ENCODE assay signal across 8 cellular contexts in the genomic region with DNA sequence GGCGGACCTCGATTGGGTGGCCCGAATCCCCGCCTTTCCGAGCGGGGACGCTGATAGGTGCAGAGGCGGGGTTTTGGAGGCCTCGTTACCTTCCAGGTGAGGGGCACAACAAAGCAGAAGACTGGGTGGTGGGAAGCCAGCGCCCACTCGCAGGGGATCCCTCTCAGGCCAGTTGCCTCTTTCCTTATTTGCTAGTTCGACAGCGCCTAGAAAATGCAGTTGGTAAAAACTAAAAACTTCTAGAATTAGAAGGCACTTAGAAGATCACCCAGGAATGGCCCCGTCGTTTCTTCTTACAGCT. TPM values are rescaled to one million over a fixed set of nuclear protein-coding genes. Genes with fewer than 3 reads are reported as not detected.
A peak's percentile ranks its signal among the peaks of the same experiment; 100 is the strongest.
DNase-seq lines count a peak whose midpoint lies in the region; ATAC-seq and FAIRE-seq lines count a peak whose summit lies in the region.

No MANE protein-coding gene starts in this region.

- WGBS in small intestine, 3 donors: 2 to 5% (median 4%) methylated on average over 15 of the region's 15 CpGs

- H3K4me3 Mint-ChIP-seq in activated T-helper 2 cell treated with anti-CD3 and anti-CD28 coated beads, Interferon-gamma antibody, Interleukin-2, Interleukin-4, amounts not matched to agents 10 μg/mL and 5 μg/mL and 100 μg/mL, durations not matched to agents 14 hours and 24 hours and 36 hours (ENCODE audit: low read depth): peak overlapping the region; percentile 91
- peak overlapping the region; percentile 94 to 99 (median 97) for H3K4me3 Mint-ChIP-seq in immature natural killer cell
- peak overlapping the region; percentile 80 to 98 for H3K4me3 Mint-ChIP-seq in stimulated activated naive CD8-positive, alpha-beta T cell treated with anti-CD3 and anti-CD28 coated beads, Interleukin-15, amount 100 ng/mL, for 72 hours

- no peak for FAIRE-seq in small intestine (lab: Jason Lieb, UNC)

- H3K27ac ChIP-seq in HUES48 (ENCODE audit: low read depth, low read length) (no peak overlapping the region), small intestine (ENCODE audit: low read depth in 1 of 2, low read length in 1 of 2) (peak overlapping the region in 1 of 2 donors; percentile 96)

- H3K4me3 ChIP-seq in HUES48 (ENCODE audit: low read depth, low read length): peak overlapping the region; percentile 62
- peak overlapping the region in 1 of 2 donors; percentile 92 for H3K4me3 ChIP-seq in small intestine (ENCODE audit: low read depth in 1 of 2, low read length in 2 of 2)

- ATAC-seq in stimulated activated naive CD8-positive, alpha-beta T cell treated with anti-CD3 and anti-CD28 coated beads, Interleukin-15, amount 100 ng/mL, for 72 hours: no peak
- no peak for ATAC-seq in HG02870 (IDR thresholded peaks at IDR 0.05; ENCODE audit: unreplicated experiment)

- peaks cover 29% of the 10 kb centered on the region for H3K4me1 Mint-ChIP-seq in activated T-helper 2 cell treated with anti-CD3 and anti-CD28 coated beads, Interferon-gamma antibody, Interleukin-2, Interleukin-4, amounts not matched to agents 10 μg/mL and 5 μg/mL and 100 μg/mL, durations not matched to agents 14 hours and 24 hours and 36 hours (ENCODE audit: low read depth)
- H3K4me1 Mint-ChIP-seq in immature natural killer cell: peaks cover 55 to 63% of the 10 kb centered on the region in 2 donors
- peaks cover 66% of the 10 kb centered on the region for H3K4me1 Mint-ChIP-seq in stimulated activated naive CD8-positive, alpha-beta T cell treated with anti-CD3 and anti-CD28 coated beads, Interleukin-15, amount 100 ng/mL, for 72 hours

- H3K27me3 ChIP-seq in HUES48 (ENCODE audit: control insufficient read depth, insufficient read depth, low read length) (no peaks in the 10 kb centered on the region; the same call in 1 of the 2 replicates), small intestine (ENCODE audit: control insufficient read depth in 2 of 2, insufficient read depth in 2 of 2, low read length in 2 of 2) (no peaks in the 10 kb centered on the region)

- intact Hi-C loops in activated T-helper 2 cell treated with anti-CD3 and anti-CD28 coated beads, Interferon-gamma antibody, Interleukin-2, Interleukin-4, amounts not matched to agents 10 μg/mL and 5 μg/mL and 100 μg/mL, durations not matched to agents 14 hours and 24 hours and 36 hours (cut with micrococcal nuclease): loop anchor here (2.0 kb wide), 2 partner anchors 218 to 374 kb away; a partner anchor contains a TSS

- H3K36me3 Mint-ChIP-seq in activated T-helper 2 cell treated with anti-CD3 and anti-CD28 coated beads, Interferon-gamma antibody, Interleukin-2, Interleukin-4, amounts not matched to agents 10 μg/mL and 5 μg/mL and 100 μg/mL, durations not matched to agents 14 hours and 24 hours and 36 hours (ENCODE audit: low read depth): peaks cover 42% of the 10 kb centered on the region
- peaks cover 0 to 27% (median 6%) of the 10 kb centered on the region in 3 donors for H3K36me3 Mint-ChIP-seq in immature natural killer cell

- H3K27ac Mint-ChIP-seq in activated T-helper 2 cell treated with anti-CD3 and anti-CD28 coated beads, Interferon-gamma antibody, Interleukin-2, Interleukin-4, amounts not matched to agents 10 μg/mL and 5 μg/mL and 100 μg/mL, durations not matched to agents 14 hours and 24 hours and 36 hours: peak overlapping the region; percentile 97
- peak overlapping the region; percentile 95 to 100 (median 97) for H3K27ac Mint-ChIP-seq in immature natural killer cell
- H3K27ac Mint-ChIP-seq in stimulated activated naive CD8-positive, alpha-beta T cell treated with anti-CD3 and anti-CD28 coated beads, Interleukin-15, amount 100 ng/mL, for 72 hours: peak overlapping the region in 1 of 2 donors; percentile 100

- no peaks in the 10 kb centered on the region for H3K9me3 Mint-ChIP-seq in activated T-helper 2 cell treated with anti-CD3 and anti-CD28 coated beads, Interferon-gamma antibody, Interleukin-2, Interleukin-4, amounts not matched to agents 10 μg/mL and 5 μg/mL and 100 μg/mL, durations not matched to agents 14 hours and 24 hours and 36 hours
- H3K9me3 Mint-ChIP-seq in immature natural killer cell: no peaks in the 10 kb centered on the region
- no peaks in the 10 kb centered on the region for H3K9me3 Mint-ChIP-seq in stimulated activated naive CD8-positive, alpha-beta T cell treated with anti-CD3 and anti-CD28 coated beads, Interleukin-15, amount 100 ng/mL, for 72 hours

- DNase-seq in activated T-helper 2 cell treated with anti-CD3 and anti-CD28 coated beads, Interferon-gamma antibody, Interleukin-2, Interleukin-4, amounts not matched to agents 10 μg/mL and 5 μg/mL and 100 μg/mL, durations not matched to agents 14 hours and 24 hours and 36 hours (ENCODE audit: low spot score): no peak
- no peak for DNase-seq in immature natural killer cell
- no peak for DNase-seq in stimulated activated naive CD8-positive, alpha-beta T cell treated with anti-CD3 and anti-CD28 coated beads, Interleukin-15, amount 100 ng/mL, for 72 hours
- DNase-seq in GOT3 (lab: John Stamatoyannopoulos, UW): no peak
- no peak for DNase-seq in activated CD8-positive, alpha-beta memory T cell treated with anti-CD3 and anti-CD28 coated beads, Interleukin-2, amount 50 U/mL, for 4 hours
- no peak for DNase-seq in small intestine

- H3K27me3 Mint-ChIP-seq in activated T-helper 2 cell treated with anti-CD3 and anti-CD28 coated beads, Interferon-gamma antibody, Interleukin-2, Interleukin-4, amounts not matched to agents 10 μg/mL and 5 μg/mL and 100 μg/mL, durations not matched to agents 14 hours and 24 hours and 36 hours (ENCODE audit: low read depth): no peaks in the 10 kb centered on the region
- H3K27me3 Mint-ChIP-seq in immature natural killer cell (ENCODE audit: low read depth in 3 of 3): peaks cover 11 to 15% (median 12%) of the 10 kb centered on the region in 3 donors
- no peaks in the 10 kb centered on the region for H3K27me3 Mint-ChIP-seq in stimulated activated naive CD8-positive, alpha-beta T cell treated with anti-CD3 and anti-CD28 coated beads, Interleukin-15, amount 100 ng/mL, for 72 hours

- H3K36me3 ChIP-seq in HUES48 (ENCODE audit: control insufficient read depth, insufficient read depth, low read length): peaks cover 26% of the 10 kb centered on the region
- H3K36me3 ChIP-seq in small intestine (ENCODE audit: control insufficient read depth in 2 of 2, insufficient read depth in 2 of 2, low read length in 2 of 2): peaks cover 0 to 13% of the 10 kb centered on the region in 2 donors

- no peak overlapping the region for H3K9ac ChIP-seq in HUES48 (ENCODE audit: low read depth, low read length)

- no peaks in the 10 kb centered on the region for H3K9me3 ChIP-seq in HUES48 (ENCODE audit: control insufficient read depth, insufficient read depth, low read length)
- H3K9me3 ChIP-seq in small intestine (ENCODE audit: control insufficient read depth, low read depth): no peaks in the 10 kb centered on the region

- peaks cover 8% of the 10 kb centered on the region for H3K4me1 ChIP-seq in HUES48 (ENCODE audit: control insufficient read depth, insufficient read depth, low read length)
- peaks cover 0 to 18% of the 10 kb centered on the region in 2 donors for H3K4me1 ChIP-seq in small intestine (ENCODE audit: control insufficient read depth in 2 of 2, insufficient read depth in 1 of 2, low read depth in 1 of 2, low read length in 1 of 2)

RNA-seq across cellular contexts. Expression of a gene that starts 0.7 kb away (rescaled TPM):
- total RNA-seq in activated T-helper 2 cell treated with anti-CD3 and anti-CD28 coated beads, Interferon-gamma antibody, Interleukin-2, Interleukin-4, amounts not matched to agents 10 μg/mL and 5 μg/mL and 100 μg/mL, durations not matched to agents 14 hours and 24 hours and 36 hours: 62.1 and 65.0 TPM in 2 replicates
- polyA plus RNA-seq in immature natural killer cell: 10 to 100 TPM; 32.3 to 67.2 (median 37.9) TPM
- 10 to 100 TPM in 1 of 3 donors, 1 to 10 TPM in 2; 5.7 to 12.5 (median 6.0) TPM for polyA plus RNA-seq in small intestine

RNA-seq across cellular contexts. Expression of a gene that starts 25.3 kb away (rescaled TPM):
- 12.2 and 15.8 TPM in 2 replicates for total RNA-seq in activated T-helper 2 cell treated with anti-CD3 and anti-CD28 coated beads, Interferon-gamma antibody, Interleukin-2, Interleukin-4, amounts not matched to agents 10 μg/mL and 5 μg/mL and 100 μg/mL, durations not matched to agents 14 hours and 24 hours and 36 hours
- polyA plus RNA-seq in immature natural killer cell (10 to 100 TPM; 35.3 to 68.0 (median 35.9) TPM), small intestine (1 to 10 TPM; 2.9 to 8.0 (median 6.5) TPM)

RNA-seq across cellular contexts. Expression of a gene that starts 58.6 kb away (rescaled TPM):
- not detected in 2 replicates for total RNA-seq in activated T-helper 2 cell treated with anti-CD3 and anti-CD28 coated beads, Interferon-gamma antibody, Interleukin-2, Interleukin-4, amounts not matched to agents 10 μg/mL and 5 μg/mL and 100 μg/mL, durations not matched to agents 14 hours and 24 hours and 36 hours
- polyA plus RNA-seq in immature natural killer cell (not detected), small intestine (not detected)

Comparison
In these comparisons a context has a peak if more than half of its experiments do, and no peak if none do; other contexts are left out.
1. RNA of a gene that starts 25.3 kb away (polyA plus RNA-seq): 35.3 to 68.0 TPM in immature natural killer cell; 2.9 to 8.0 TPM in small intestine; every median in the first group is over 4 times any median in the second.
2. Peak in every context shown above with its lines, with median percentiles within 50 percentile points of each other: H3K4me3 Mint-ChIP-seq.